Comparison of ENCODE assay signal across 1 cellular context in the genomic region with DNA sequence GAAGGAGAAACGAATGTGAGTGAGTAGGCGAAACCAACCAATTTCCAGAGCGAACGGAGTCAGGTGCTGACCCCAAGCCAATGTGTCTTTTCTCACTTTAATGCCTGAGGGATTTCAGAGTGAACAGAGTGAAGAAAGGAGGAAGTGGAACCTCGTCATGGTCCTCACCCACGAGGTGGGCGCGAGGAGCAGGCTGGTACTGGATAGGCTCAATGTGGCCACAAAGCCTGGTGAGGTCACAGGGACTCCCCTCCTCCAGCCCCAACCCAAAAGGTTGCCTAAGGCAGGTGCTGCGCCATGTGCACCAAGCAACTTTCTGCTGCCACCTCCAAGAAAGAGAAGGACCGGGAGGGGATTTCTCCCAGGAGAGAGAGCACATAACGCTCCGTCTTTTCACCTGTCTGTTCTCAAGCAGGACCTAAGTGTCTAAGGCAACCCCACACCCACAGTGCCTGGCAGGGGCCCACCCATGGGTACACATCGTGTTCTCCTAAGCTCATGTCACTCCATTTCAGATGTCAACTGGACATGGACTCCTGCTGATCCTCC.
TF ChIP-seq lines count a peak whose summit lies in the region.

No MANE protein-coding gene starts in this region.

TF ChIP-seq in SK-N-SH, 30 proteins besides CTCF, POLR2A, EP300 and RAD21 (continued from another document):
- TF ChIP-seq GABPA (IDR thresholded peaks at IDR 0.05; ENCODE audit: low read depth) (no peak), FOSL2 (IDR thresholded peaks at IDR 0.05; ENCODE audit: borderline replicate concordance, low read depth) (no peak), MAX (IDR thresholded peaks at IDR 0.05; ENCODE audit: low read depth) (no peak), GATA2 (CRISPR knock-in tag; IDR thresholded peaks at IDR 0.05) (no peak), SMC3 (IDR thresholded peaks at IDR 0.05; ENCODE audit: low read depth, low read length) (no peak), RFX5 (IDR thresholded peaks at IDR 0.05; ENCODE audit: low read length) (no peak), RXRA (IDR thresholded peaks at IDR 0.05; ENCODE audit: borderline replicate concordance, low read depth) (no peak), RCOR1 (IDR thresholded peaks at IDR 0.05; ENCODE audit: low read length) (no peak)
- TF ChIP-seq, protein P1, sequence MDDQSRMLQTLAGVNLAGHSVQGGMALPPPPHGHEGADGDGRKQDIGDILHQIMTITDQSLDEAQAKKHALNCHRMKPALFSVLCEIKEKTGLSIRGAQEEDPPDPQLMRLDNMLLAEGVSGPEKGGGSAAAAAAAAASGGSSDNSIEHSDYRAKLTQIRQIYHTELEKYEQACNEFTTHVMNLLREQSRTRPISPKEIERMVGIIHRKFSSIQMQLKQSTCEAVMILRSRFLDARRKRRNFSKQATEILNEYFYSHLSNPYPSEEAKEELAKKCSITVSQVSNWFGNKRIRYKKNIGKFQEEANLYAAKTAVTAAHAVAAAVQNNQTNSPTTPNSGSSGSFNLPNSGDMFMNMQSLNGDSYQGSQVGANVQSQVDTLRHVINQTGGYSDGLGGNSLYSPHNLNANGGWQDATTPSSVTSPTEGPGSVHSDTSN (IDR thresholded peaks at IDR 0.05) = no peak
